In the genomic region with DNA sequence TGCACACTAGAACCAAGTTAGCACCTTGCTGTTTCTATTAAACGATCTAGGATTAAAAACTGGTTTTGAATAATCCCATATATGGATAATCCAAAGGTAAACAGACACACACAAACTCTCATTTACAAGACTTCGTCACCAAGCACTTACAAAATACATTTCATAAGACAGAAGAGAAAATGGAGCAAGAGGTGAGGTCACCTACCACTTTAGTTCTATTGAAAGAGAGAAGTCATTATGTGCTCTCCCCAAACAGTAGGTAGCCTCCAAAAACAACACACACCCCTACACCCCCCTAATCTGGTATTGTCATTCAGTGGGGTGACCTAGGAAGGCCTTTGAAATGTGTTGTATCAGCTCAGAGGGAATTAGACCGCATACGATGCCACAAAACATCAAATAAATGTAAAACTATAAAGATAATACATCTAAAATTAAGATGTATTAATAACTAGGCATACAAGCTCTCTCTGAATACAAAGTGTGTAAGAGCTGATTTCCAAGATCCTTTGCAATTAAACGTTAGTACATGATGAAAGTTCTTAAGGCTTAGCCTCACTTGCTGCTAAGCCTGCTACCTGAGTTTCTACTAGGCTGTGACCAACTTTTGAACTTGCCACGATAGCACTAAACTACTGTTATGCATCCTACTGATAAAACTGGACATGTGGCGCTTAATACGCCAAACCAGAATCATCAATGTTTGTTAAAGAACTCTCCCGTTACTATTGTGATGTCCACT, we compare ENCODE assay signal across 2 cellular contexts.
TF ChIP-seq lines count a peak whose summit lies in the region.

No MANE protein-coding gene starts in this region.

TF ChIP-seq in HCT116, 20 proteins besides CTCF, POLR2A, EP300 and RAD21:
- no peak for TF ChIP-seq ZFX (IDR thresholded peaks at IDR 0.05)
- TF ChIP-seq, protein P1, sequence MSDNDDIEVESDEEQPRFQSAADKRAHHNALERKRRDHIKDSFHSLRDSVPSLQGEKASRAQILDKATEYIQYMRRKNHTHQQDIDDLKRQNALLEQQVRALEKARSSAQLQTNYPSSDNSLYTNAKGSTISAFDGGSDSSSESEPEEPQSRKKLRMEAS (IDR thresholded peaks at IDR 0.05) = 0 out of 2 replicates have a peak, but pooled peaks have one; percentile 1

TF ChIP-seq in H1, 55 proteins besides CTCF, POLR2A, EP300 and RAD21:
- TF ChIP-seq POU5F1 (IDR thresholded peaks at IDR 0.05; ENCODE audit: low read depth, low read length) (0 out of 2 replicates have a peak, but pooled peaks have one; percentile 41), USF2 (IDR thresholded peaks at IDR 0.05; ENCODE audit: low read length) (0 out of 2 replicates have a peak, but pooled peaks have one; percentile 4), NANOG (IDR thresholded peaks at IDR 0.05; ENCODE audit: insufficient read depth, low read depth, low read length, poor library complexity, severe bottlenecking) (peak; percentile 15), SP1 (IDR thresholded peaks at IDR 0.05; ENCODE audit: low read depth, low read length) (0 out of 2 replicates have a peak, but pooled peaks have one; percentile 41), JUND (IDR thresholded peaks at IDR 0.05; ENCODE audit: low read length) (0 out of 2 replicates have a peak, but pooled peaks have one; percentile 5), RBBP5 (IDR thresholded peaks at IDR 0.05; ENCODE audit: borderline replicate concordance, low read depth, low read length) (no peak), CEBPB (IDR thresholded peaks at IDR 0.05; ENCODE audit: low read depth, low read length) (no peak)
- TF ChIP-seq, protein P2, sequence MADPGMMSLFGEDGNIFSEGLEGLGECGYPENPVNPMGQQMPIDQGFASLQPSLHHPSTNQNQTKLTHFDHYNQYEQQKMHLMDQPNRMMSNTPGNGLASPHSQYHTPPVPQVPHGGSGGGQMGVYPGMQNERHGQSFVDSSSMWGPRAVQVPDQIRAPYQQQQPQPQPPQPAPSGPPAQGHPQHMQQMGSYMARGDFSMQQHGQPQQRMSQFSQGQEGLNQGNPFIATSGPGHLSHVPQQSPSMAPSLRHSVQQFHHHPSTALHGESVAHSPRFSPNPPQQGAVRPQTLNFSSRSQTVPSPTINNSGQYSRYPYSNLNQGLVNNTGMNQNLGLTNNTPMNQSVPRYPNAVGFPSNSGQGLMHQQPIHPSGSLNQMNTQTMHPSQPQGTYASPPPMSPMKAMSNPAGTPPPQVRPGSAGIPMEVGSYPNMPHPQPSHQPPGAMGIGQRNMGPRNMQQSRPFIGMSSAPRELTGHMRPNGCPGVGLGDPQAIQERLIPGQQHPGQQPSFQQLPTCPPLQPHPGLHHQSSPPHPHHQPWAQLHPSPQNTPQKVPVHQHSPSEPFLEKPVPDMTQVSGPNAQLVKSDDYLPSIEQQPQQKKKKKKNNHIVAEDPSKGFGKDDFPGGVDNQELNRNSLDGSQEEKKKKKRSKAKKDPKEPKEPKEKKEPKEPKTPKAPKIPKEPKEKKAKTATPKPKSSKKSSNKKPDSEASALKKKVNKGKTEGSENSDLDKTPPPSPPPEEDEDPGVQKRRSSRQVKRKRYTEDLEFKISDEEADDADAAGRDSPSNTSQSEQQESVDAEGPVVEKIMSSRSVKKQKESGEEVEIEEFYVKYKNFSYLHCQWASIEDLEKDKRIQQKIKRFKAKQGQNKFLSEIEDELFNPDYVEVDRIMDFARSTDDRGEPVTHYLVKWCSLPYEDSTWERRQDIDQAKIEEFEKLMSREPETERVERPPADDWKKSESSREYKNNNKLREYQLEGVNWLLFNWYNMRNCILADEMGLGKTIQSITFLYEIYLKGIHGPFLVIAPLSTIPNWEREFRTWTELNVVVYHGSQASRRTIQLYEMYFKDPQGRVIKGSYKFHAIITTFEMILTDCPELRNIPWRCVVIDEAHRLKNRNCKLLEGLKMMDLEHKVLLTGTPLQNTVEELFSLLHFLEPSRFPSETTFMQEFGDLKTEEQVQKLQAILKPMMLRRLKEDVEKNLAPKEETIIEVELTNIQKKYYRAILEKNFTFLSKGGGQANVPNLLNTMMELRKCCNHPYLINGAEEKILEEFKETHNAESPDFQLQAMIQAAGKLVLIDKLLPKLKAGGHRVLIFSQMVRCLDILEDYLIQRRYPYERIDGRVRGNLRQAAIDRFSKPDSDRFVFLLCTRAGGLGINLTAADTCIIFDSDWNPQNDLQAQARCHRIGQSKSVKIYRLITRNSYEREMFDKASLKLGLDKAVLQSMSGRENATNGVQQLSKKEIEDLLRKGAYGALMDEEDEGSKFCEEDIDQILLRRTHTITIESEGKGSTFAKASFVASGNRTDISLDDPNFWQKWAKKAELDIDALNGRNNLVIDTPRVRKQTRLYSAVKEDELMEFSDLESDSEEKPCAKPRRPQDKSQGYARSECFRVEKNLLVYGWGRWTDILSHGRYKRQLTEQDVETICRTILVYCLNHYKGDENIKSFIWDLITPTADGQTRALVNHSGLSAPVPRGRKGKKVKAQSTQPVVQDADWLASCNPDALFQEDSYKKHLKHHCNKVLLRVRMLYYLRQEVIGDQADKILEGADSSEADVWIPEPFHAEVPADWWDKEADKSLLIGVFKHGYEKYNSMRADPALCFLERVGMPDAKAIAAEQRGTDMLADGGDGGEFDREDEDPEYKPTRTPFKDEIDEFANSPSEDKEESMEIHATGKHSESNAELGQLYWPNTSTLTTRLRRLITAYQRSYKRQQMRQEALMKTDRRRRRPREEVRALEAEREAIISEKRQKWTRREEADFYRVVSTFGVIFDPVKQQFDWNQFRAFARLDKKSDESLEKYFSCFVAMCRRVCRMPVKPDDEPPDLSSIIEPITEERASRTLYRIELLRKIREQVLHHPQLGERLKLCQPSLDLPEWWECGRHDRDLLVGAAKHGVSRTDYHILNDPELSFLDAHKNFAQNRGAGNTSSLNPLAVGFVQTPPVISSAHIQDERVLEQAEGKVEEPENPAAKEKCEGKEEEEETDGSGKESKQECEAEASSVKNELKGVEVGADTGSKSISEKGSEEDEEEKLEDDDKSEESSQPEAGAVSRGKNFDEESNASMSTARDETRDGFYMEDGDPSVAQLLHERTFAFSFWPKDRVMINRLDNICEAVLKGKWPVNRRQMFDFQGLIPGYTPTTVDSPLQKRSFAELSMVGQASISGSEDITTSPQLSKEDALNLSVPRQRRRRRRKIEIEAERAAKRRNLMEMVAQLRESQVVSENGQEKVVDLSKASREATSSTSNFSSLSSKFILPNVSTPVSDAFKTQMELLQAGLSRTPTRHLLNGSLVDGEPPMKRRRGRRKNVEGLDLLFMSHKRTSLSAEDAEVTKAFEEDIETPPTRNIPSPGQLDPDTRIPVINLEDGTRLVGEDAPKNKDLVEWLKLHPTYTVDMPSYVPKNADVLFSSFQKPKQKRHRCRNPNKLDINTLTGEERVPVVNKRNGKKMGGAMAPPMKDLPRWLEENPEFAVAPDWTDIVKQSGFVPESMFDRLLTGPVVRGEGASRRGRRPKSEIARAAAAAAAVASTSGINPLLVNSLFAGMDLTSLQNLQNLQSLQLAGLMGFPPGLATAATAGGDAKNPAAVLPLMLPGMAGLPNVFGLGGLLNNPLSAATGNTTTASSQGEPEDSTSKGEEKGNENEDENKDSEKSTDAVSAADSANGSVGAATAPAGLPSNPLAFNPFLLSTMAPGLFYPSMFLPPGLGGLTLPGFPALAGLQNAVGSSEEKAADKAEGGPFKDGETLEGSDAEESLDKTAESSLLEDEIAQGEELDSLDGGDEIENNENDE (IDR thresholded peaks at IDR 0.05; ENCODE audit: insufficient replicate concordance, low read length) = peak; percentile 79
